Comparison of ENCODE assay signal across 10 cellular contexts in genomic region chr6:33206027-33206863, GRCh38. TPM values are rescaled to one million over a fixed set of nuclear protein-coding genes. Genes with fewer than 3 reads are reported as not detected.
A peak's percentile ranks its signal among the peaks of the same experiment; 100 is the strongest.
DNase-seq lines count a peak whose midpoint lies in the region; ATAC-seq and TF ChIP-seq lines count a peak whose summit lies in the region.
"Had no signal": no experiment of that assay in that cellular context is flagged by ENCODE, and none has a peak within 500 bp of the region (broad histone marks: within the 10 kb centered on the region; RNA-seq: fewer than 3 reads in every experiment).

No MANE protein-coding gene starts in this region.

- H3K36me3 ChIP-seq in SU-DHL-6 (ENCODE audit: low read length) (0 out of 2 replicates have a peak, but pooled peaks cover 3% of the 10 kb centered on the region), fibroblast of lung (ENCODE audit: control insufficient read depth, insufficient read depth, low read length) (peaks cover 22% of the 10 kb centered on the region), vagina (peaks cover 0 to 30% of the 10 kb centered on the region in 2 donors)

- TF ChIP-seq POLR2A in vagina (IDR thresholded peaks at IDR 0.05), result no peak

- H3K9me3 Mint-ChIP-seq in activated T-cell treated with anti-CD3 and anti-CD28 coated beads, Interleukin-2, amount 50 U/mL, for 4 hours, result no peaks in the 10 kb centered on the region
- no peaks in the 10 kb centered on the region for H3K9me3 Mint-ChIP-seq in stimulated activated naive B cell treated with anti-CD40 and anti-IgM and Interleukin-4, amounts not matched to agents 10 μg/mL and 1 μg/mL and 100 μg/mL, for 72 hours

- H4K20me1 ChIP-seq in SU-DHL-6 (ENCODE audit: low read depth, low read length) (no peaks in the 10 kb centered on the region), fibroblast of lung (ENCODE audit: control insufficient read depth, extremely low read depth, insufficient read depth, low read length) (no peaks in the 10 kb centered on the region)

- no peak overlapping the region for H3K27ac Mint-ChIP-seq in stimulated activated naive B cell treated with anti-CD40 and anti-IgM and Interleukin-4, amounts not matched to agents 10 μg/mL and 1 μg/mL and 100 μg/mL, for 72 hours

- peak overlapping the region; percentile 100 for H3K4me3 Mint-ChIP-seq in activated T-cell treated with anti-CD3 and anti-CD28 coated beads, Interleukin-2, amount 50 U/mL, for 4 hours
- H3K4me3 Mint-ChIP-seq in stimulated activated naive B cell treated with anti-CD40 and anti-IgM and Interleukin-4, amounts not matched to agents 10 μg/mL and 1 μg/mL and 100 μg/mL, for 72 hours, result peak overlapping the region; percentile 84 to 86

- H3K27ac ChIP-seq in SU-DHL-6 (ENCODE audit: low read depth, low read length) (no peak overlapping the region), fibroblast of lung (ENCODE audit: insufficient read depth, low read length) (peak overlapping the region; percentile 85), vagina (no peak overlapping the region)
- H3K27ac ChIP-seq: prostate gland had no signal

- peaks cover 13% of the 10 kb centered on the region for H3K79me2 ChIP-seq in SU-DHL-6 (ENCODE audit: insufficient read depth, low read length)
- H3K79me2 ChIP-seq in fibroblast of lung (ENCODE audit: control insufficient read depth, insufficient read depth, low read length), result peaks cover 25% of the 10 kb centered on the region

- no peaks in the 10 kb centered on the region for H3K27me3 Mint-ChIP-seq in activated T-cell treated with anti-CD3 and anti-CD28 coated beads, Interleukin-2, amount 50 U/mL, for 4 hours (ENCODE audit: low read depth)
- H3K27me3 Mint-ChIP-seq in stimulated activated naive B cell treated with anti-CD40 and anti-IgM and Interleukin-4, amounts not matched to agents 10 μg/mL and 1 μg/mL and 100 μg/mL, for 72 hours, result no peaks in the 10 kb centered on the region

- intact Hi-C loops in vagina (cut with DNase I), result loop anchor here (10.0 kb wide), 1 partner anchor 1021 kb away; the partner anchor contains the start of gene AGER

- no peaks in the 10 kb centered on the region for H3K27me3 ChIP-seq in SU-DHL-6 (ENCODE audit: low read length)
- no peaks in the 10 kb centered on the region for H3K27me3 ChIP-seq in fibroblast of lung (ENCODE audit: control insufficient read depth, insufficient read depth, low read length)
- no peaks in the 10 kb centered on the region for H3K27me3 ChIP-seq in vagina

- peaks cover 42% of the 10 kb centered on the region for H3K36me3 Mint-ChIP-seq in activated T-cell treated with anti-CD3 and anti-CD28 coated beads, Interleukin-2, amount 50 U/mL, for 4 hours (ENCODE audit: insufficient read depth)
- peaks cover 34 to 56% of the 10 kb centered on the region in 2 donors for H3K36me3 Mint-ChIP-seq in stimulated activated naive B cell treated with anti-CD40 and anti-IgM and Interleukin-4, amounts not matched to agents 10 μg/mL and 1 μg/mL and 100 μg/mL, for 72 hours

- peaks cover 43% of the 10 kb centered on the region for H3K4me1 ChIP-seq in fibroblast of lung (ENCODE audit: control insufficient read depth, extremely low read depth, insufficient read depth, low read length)
- peaks cover 65% of the 10 kb centered on the region for H3K4me1 ChIP-seq in vagina

- ATAC-seq in activated T-cell treated with anti-CD3 and anti-CD28 coated beads, Interleukin-2, amount 50 U/mL, for 4 hours, result no peak
- no peak for ATAC-seq in stimulated activated naive B cell treated with anti-CD40 and anti-IgM and Interleukin-4, amounts not matched to agents 10 μg/mL and 1 μg/mL and 100 μg/mL, for 72 hours (replicated peaks)
- ATAC-seq in HG03095 (IDR thresholded peaks at IDR 0.05; ENCODE audit: unreplicated experiment), result no peak

- peaks cover 62% of the 10 kb centered on the region for H3K4me1 Mint-ChIP-seq in activated T-cell treated with anti-CD3 and anti-CD28 coated beads, Interleukin-2, amount 50 U/mL, for 4 hours (ENCODE audit: low read depth)
- H3K4me1 Mint-ChIP-seq in stimulated activated naive B cell treated with anti-CD40 and anti-IgM and Interleukin-4, amounts not matched to agents 10 μg/mL and 1 μg/mL and 100 μg/mL, for 72 hours, result peaks cover 55 to 74% of the 10 kb centered on the region in 2 donors

- peaks cover 30% of the 10 kb centered on the region for H3F3A ChIP-seq in SU-DHL-6 (ENCODE audit: insufficient read depth)

- no peak overlapping the region for H3K4me3 ChIP-seq in SU-DHL-6 (ENCODE audit: insufficient read depth, low read length, poor library complexity, severe bottlenecking)
- H3K4me3 ChIP-seq in fibroblast of lung (replicated peaks in 1 of 4; ENCODE audit: control extremely low read depth in 1 of 4, insufficient read depth in 1 of 4, low read depth in 3 of 4, low read length in 4 of 4), result no peak overlapping the region
- H3K4me3 ChIP-seq in vagina, result no peak overlapping the region
- H3K4me3 ChIP-seq: prostate gland had no signal

- H3K9me3 ChIP-seq in SU-DHL-6 (ENCODE audit: insufficient read depth, low read length), result no peaks in the 10 kb centered on the region
- H3K9me3 ChIP-seq in fibroblast of lung (ENCODE audit: control insufficient read depth, insufficient read depth, low read depth, low read length), result no peaks in the 10 kb centered on the region
- H3K9me3 ChIP-seq in vagina, result no peaks in the 10 kb centered on the region
- H3K9me3 ChIP-seq: prostate gland had no signal

- H2AFZ ChIP-seq in SU-DHL-6 (ENCODE audit: low read depth, low read length, severe bottlenecking), result no peak overlapping the region
- no peak overlapping the region for H2AFZ ChIP-seq in fibroblast of lung (ENCODE audit: low read length)

- H3K4me2 ChIP-seq in SU-DHL-6 (ENCODE audit: low read depth, low read length, poor library complexity, severe bottlenecking) (peak overlapping the region; percentile 71), fibroblast of lung (ENCODE audit: extremely low read depth, insufficient read depth, low read length) (no peak overlapping the region)

- no peak for DNase-seq in activated T-cell treated with anti-CD3 and anti-CD28 coated beads, Interleukin-2, amount 50 U/mL, for 4 hours
- DNase-seq in activated T-cell treated with anti-CD3 and anti-CD28 coated beads for 4 hours, result no peak
- peak in 1 of 2 donors; percentile 42 for DNase-seq in fibroblast of lung (ENCODE audit: low read depth in 2 of 2)
- DNase-seq in stimulated activated naive B cell treated with anti-CD40 and anti-IgM and Interleukin-4, amounts not matched to agents 10 μg/mL and 1 μg/mL and 100 μg/mL, for 72 hours, result no peak
- no peak for DNase-seq in NCI-H1436 (lab: John Stamatoyannopoulos, UW)
- DNase-seq in vagina (ENCODE audit: extremely low spot score in 2 of 2), result no peak
- DNase-seq: SHP77 treated with DMSO at 0.1 percent for 48 hours had no signal

- H3K9me2 ChIP-seq in SU-DHL-6 (replicated peaks; ENCODE audit: insufficient read depth, low read length), result no peaks in the 10 kb centered on the region

- TF ChIP-seq CTCF in SU-DHL-6 (IDR thresholded peaks at IDR 0.05; ENCODE audit: insufficient read depth, low read length, poor library complexity, severe bottlenecking), result no peak
- no peak for TF ChIP-seq CTCF in fibroblast of lung (conservative IDR thresholded peaks at IDR 0.05 in 1 of 2, IDR thresholded peaks at IDR 0.05 in 1 of 2; ENCODE audit: low read depth in 1 of 2, low read length in 2 of 2)
- no peak for TF ChIP-seq CTCF in vagina (IDR thresholded peaks at IDR 0.05)

- H3K9ac ChIP-seq in SU-DHL-6 (ENCODE audit: low read length) (no peak overlapping the region; the same call in 1 of the 2 replicates), fibroblast of lung (ENCODE audit: insufficient read depth, low read length) (no peak overlapping the region)

RNA-seq across cellular contexts. Expression of gene HSD17B8, which starts 1.8 kb away (rescaled TPM):
- total RNA-seq in activated T-cell treated with anti-CD3 and anti-CD28 coated beads, Interleukin-2, amount 50 U/mL, for 4 hours, result 10 to 100 TPM; 11.7 to 20.1 (median 19.4) TPM
- total RNA-seq in fibroblast of lung (11.0 and 11.4 TPM in 2 replicates), vagina (17.7 TPM)
- polyA plus RNA-seq in fibroblast of lung, result 4.9 and 5.9 TPM in 2 replicates
- polyA plus RNA-seq in fibroblast of lung (2012), result 3.7 and 5.2 TPM in 2 replicates
- polyA minus RNA-seq in fibroblast of lung (ENCODE audit: low replicate concordance), result 3.2 TPM in 1 of 2 replicates, not detected in the other

RNA-seq across cellular contexts. Expression of gene RING1, which starts 2.1 kb away (rescaled TPM):
- total RNA-seq in activated T-cell treated with anti-CD3 and anti-CD28 coated beads, Interleukin-2, amount 50 U/mL, for 4 hours, result 10 to 100 TPM; 64.7 to 66.5 (median 66.3) TPM
- total RNA-seq in fibroblast of lung (30.6 and 33.1 TPM in 2 replicates), vagina (32.7 TPM)
- 24.7 and 27.3 TPM in 2 replicates for polyA plus RNA-seq in fibroblast of lung
- 51.3 and 58.5 TPM in 2 replicates for polyA plus RNA-seq in fibroblast of lung (2012)
- 45.7 and 60.7 TPM in 2 replicates for polyA minus RNA-seq in fibroblast of lung (ENCODE audit: low replicate concordance)

RNA-seq across cellular contexts. Expression of gene SLC39A7, which starts 5.6 kb away (rescaled TPM):
- 10 to 100 TPM; 68.7 to 78.3 (median 72.1) TPM for total RNA-seq in activated T-cell treated with anti-CD3 and anti-CD28 coated beads, Interleukin-2, amount 50 U/mL, for 4 hours
- total RNA-seq in fibroblast of lung, result 89.9 and 112 TPM in 2 replicates
- 121 and 160 TPM in 2 replicates for polyA plus RNA-seq in fibroblast of lung
- 192 and 237 TPM in 2 replicates for polyA plus RNA-seq in fibroblast of lung (2012)
- 193 and 277 TPM in 2 replicates for polyA minus RNA-seq in fibroblast of lung (ENCODE audit: low replicate concordance)
- 36.3 TPM for total RNA-seq in vagina

RNA-seq across cellular contexts. Expression of gene RXRB, which starts 5.8 kb away (rescaled TPM):
- total RNA-seq in activated T-cell treated with anti-CD3 and anti-CD28 coated beads, Interleukin-2, amount 50 U/mL, for 4 hours, result 10 to 100 TPM; 55.2 to 62.3 (median 60.8) TPM
- total RNA-seq in fibroblast of lung (20.0 and 25.9 TPM in 2 replicates), vagina (28.0 TPM)
- 33.1 and 34.0 TPM in 2 replicates for polyA plus RNA-seq in fibroblast of lung
- polyA plus RNA-seq in fibroblast of lung (2012), result 28.7 and 29.7 TPM in 2 replicates
- 44.5 and 46.2 TPM in 2 replicates for polyA minus RNA-seq in fibroblast of lung (ENCODE audit: low replicate concordance)

RNA-seq across cellular contexts. Expression of gene COL11A2, which starts 14.0 kb away (rescaled TPM):
- under 1 TPM; 0.48 to 0.98 (median 0.60) TPM for total RNA-seq in activated T-cell treated with anti-CD3 and anti-CD28 coated beads, Interleukin-2, amount 50 U/mL, for 4 hours
- total RNA-seq in fibroblast of lung (0.17 and 0.26 TPM in 2 replicates), vagina (0.25 TPM)
- 0.06 and 0.17 TPM in 2 replicates for polyA plus RNA-seq in fibroblast of lung
- polyA plus RNA-seq in fibroblast of lung (2012), result 0.06 and 0.30 TPM in 2 replicates
- not detected in 2 replicates for polyA minus RNA-seq in fibroblast of lung (ENCODE audit: low replicate concordance)
